12 cellular contexts compared by ENCODE assay signal in genomic region chr3:98986073-98986472, GRCh38.
A peak's percentile ranks its signal among the peaks of the same experiment; 100 is the strongest.
DNase-seq lines count a peak whose midpoint lies in the region; ATAC-seq, FAIRE-seq and TF ChIP-seq lines count a peak whose summit lies in the region.
"Had no signal": no experiment of that assay in that cellular context is flagged by ENCODE, and none has a peak within 500 bp of the region (broad histone marks: within the 10 kb centered on the region; RNA-seq: fewer than 3 reads in every experiment).

No MANE protein-coding gene starts in this region.

- H3K36me3 ChIP-seq in ovary (no peaks in the 10 kb centered on the region), gastrocnemius medialis (no peaks in the 10 kb centered on the region)
- H3K36me3 ChIP-seq: WERI-Rb-1 had no signal

- TF ChIP-seq EP300 in ovary (IDR thresholded peaks at IDR 0.05) = no peak

- FAIRE-seq in H54 (lab: Jason Lieb, UNC) = peak; percentile 99

- ATAC-seq in foreskin keratinocyte = peak; percentile 92
- no peak for ATAC-seq in GM21576 (IDR thresholded peaks at IDR 0.05; ENCODE audit: unreplicated experiment)
- ATAC-seq in gastrocnemius medialis = no peak
- no peak for ATAC-seq in GM18511 (IDR thresholded peaks at IDR 0.05; ENCODE audit: unreplicated experiment)
- ATAC-seq: stimulated activated naive CD8-positive, alpha-beta T cell treated with anti-CD3 and anti-CD28 coated beads, Interleukin-15, Interleukin-2, amounts not matched to agents 100 U/mL and 50 U/mL, for 24 hours had no signal

- H3K9me3 ChIP-seq in ovary (no peaks in the 10 kb centered on the region), gastrocnemius medialis (no peaks in the 10 kb centered on the region)

- in situ Hi-C loops in gastrocnemius medialis (cut with MboI; ENCODE audit: low sequenced_read_pairs in 4 of 4) = no loop called here

- H3K4me1 ChIP-seq in foreskin keratinocyte (peaks cover 22% of the 10 kb centered on the region), ovary (ENCODE audit: insufficient read depth) (peaks cover 4% of the 10 kb centered on the region), gastrocnemius medialis (no peaks in the 10 kb centered on the region)

- WGBS in ovary, 3 donors = 3 to 6% (median 5%) methylated on average over 1 of the region's 1 CpG

- TF ChIP-seq POLR2A in H54 (IDR thresholded peaks at IDR 0.05; ENCODE audit: low read depth, low read length) (no peak), ovary (IDR thresholded peaks at IDR 0.05) (no peak), gastrocnemius medialis (IDR thresholded peaks at IDR 0.05) (no peak)

- peak overlapping the region; percentile 45 for H3K27ac ChIP-seq in foreskin keratinocyte
- H3K27ac ChIP-seq in ovary = no peak overlapping the region
- H3K27ac ChIP-seq in gastrocnemius medialis = no peak overlapping the region
- H3K27ac ChIP-seq: WERI-Rb-1 had no signal

- TF ChIP-seq CTCF in foreskin keratinocyte (conservative IDR thresholded peaks at IDR 0.05) (no peak), ovary (IDR thresholded peaks at IDR 0.05) (no peak), gastrocnemius medialis (IDR thresholded peaks at IDR 0.05 in 4 of 5, conservative IDR thresholded peaks at IDR 0.05 in 1 of 5) (no peak)

- DNase-seq in H54 (ENCODE audit: insufficient read length, low spot score) = no peak
- peak; percentile 48 for DNase-seq in SW480 (ENCODE audit: low spot score)
- peak; percentile 86 to 95 for DNase-seq in foreskin keratinocyte
- DNase-seq in ovary = peak in 3 of 5 donors; percentile 6 to 24 (median 18)
- DNase-seq in gastrocnemius medialis = no peak
- DNase-seq in NCI-H345 (lab: John Stamatoyannopoulos, UW) = no peak
- DNase-seq: central memory CD4-positive, alpha-beta T cell; NCI-H146; stimulated activated naive CD8-positive, alpha-beta T cell treated with anti-CD3 and anti-CD28 coated beads, Interleukin-15, Interleukin-2, amounts not matched to agents 100 U/mL and 50 U/mL, for 24 hours; WERI-Rb-1 had no signal

- H3K27me3 ChIP-seq in foreskin keratinocyte (no peaks in the 10 kb centered on the region), ovary (no peaks in the 10 kb centered on the region), gastrocnemius medialis (no peaks in the 10 kb centered on the region)

- no peak overlapping the region for H3K4me3 ChIP-seq in ovary
- no peak overlapping the region for H3K4me3 ChIP-seq in gastrocnemius medialis

- intact Hi-C loops in ovary (cut with DNase I) = no loop called here
- intact Hi-C loops in gastrocnemius medialis (cut with DNase I; ENCODE audit: low total_unique reads) = no loop called here

Comparison
In these comparisons a context has a peak if more than half of its experiments do, and no peak if none do; other contexts are left out.
1. DNase-seq: peak in SW480 (single experiment), foreskin keratinocyte (2 of 2) and ovary (3 of 5); none in H54 (single experiment), gastrocnemius medialis (0 of 2) and NCI-H345 (single experiment).